Comparison of ENCODE assay signal across 19 cellular contexts in the genomic region with DNA sequence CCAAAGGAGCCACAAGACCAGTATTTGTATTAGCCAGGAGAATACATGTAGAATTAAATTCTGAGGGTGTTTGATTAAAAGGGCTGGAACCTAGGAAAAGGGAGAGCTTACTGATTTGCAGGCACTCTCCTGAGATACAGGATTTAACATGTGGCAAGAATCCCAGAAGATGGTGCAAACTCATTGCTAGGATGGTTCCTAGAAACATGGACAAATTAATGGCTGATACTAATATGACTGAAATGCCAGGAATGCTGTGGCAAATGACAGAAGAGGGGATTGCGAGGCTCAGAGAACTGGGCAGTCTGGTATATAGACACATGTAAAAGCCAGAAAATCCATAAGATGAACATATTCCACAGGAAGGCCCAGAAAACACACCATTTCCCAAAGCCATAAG.
A peak's percentile ranks its signal among the peaks of the same experiment; 100 is the strongest.
DNase-seq lines count a peak whose midpoint lies in the region; ATAC-seq, FAIRE-seq and TF ChIP-seq lines count a peak whose summit lies in the region.
"Had no signal": no experiment of that assay in that cellular context is flagged by ENCODE, and none has a peak within 500 bp of the region (broad histone marks: within the 10 kb centered on the region; RNA-seq: fewer than 3 reads in every experiment).

No MANE protein-coding gene starts in this region.

- H3K9me3 Mint-ChIP-seq in astrocyte (ENCODE audit: unreplicated experiment) (no peaks in the 10 kb centered on the region), nephron progenitor cell (no peaks in the 10 kb centered on the region)

- H3K36me3 Mint-ChIP-seq in astrocyte (ENCODE audit: low read depth, unreplicated experiment) (peaks cover 8% of the 10 kb centered on the region), nephron progenitor cell (ENCODE audit: low read depth) (no peaks in the 10 kb centered on the region)
- H3K36me3 Mint-ChIP-seq: CD4-positive, alpha-beta memory T cell had no signal

- H3K4me2 ChIP-seq in astrocyte (ENCODE audit: low read length) (no peak overlapping the region), OCI-LY7 (ENCODE audit: low read length) (no peak overlapping the region)
- H3K4me2 ChIP-seq: PC-9 had no signal

- H3K36me3 ChIP-seq in astrocyte (ENCODE audit: insufficient read depth, low read length), result no peaks in the 10 kb centered on the region
- H3K36me3 ChIP-seq in OCI-LY7 (ENCODE audit: insufficient read depth, low read length), result no peaks in the 10 kb centered on the region
- H3K36me3 ChIP-seq: HAP-1 had no signal

- no TSS peak for BruUV-seq in OCI-LY7 (replicated peaks; lab: Mats Ljungman, UMichigan)

- H3K4me3 Mint-ChIP-seq in astrocyte (ENCODE audit: unreplicated experiment), result no peak overlapping the region
- no peak overlapping the region for H3K4me3 Mint-ChIP-seq in nephron progenitor cell
- H3K4me3 Mint-ChIP-seq: B cell; CD4-positive, alpha-beta memory T cell had no signal

- TF ChIP-seq CTCF in AG04449 (IDR thresholded peaks at IDR 0.05; ENCODE audit: insufficient read depth, low read length, missing control alignments) (no peak), astrocyte (IDR thresholded peaks at IDR 0.05; ENCODE audit: insufficient read depth, low read depth, low read length) (no peak), foreskin fibroblast (IDR thresholded peaks at IDR 0.05; ENCODE audit: low read depth, low read length) (no peak), nephron progenitor cell (IDR thresholded peaks at IDR 0.05) (no peak), OCI-LY7 (conservative IDR thresholded peaks at IDR 0.05; ENCODE audit: low read length) (no peak)

- DNase-seq in AG04449 (ENCODE audit: low read depth, low spot score) (peak; percentile 50), GM03348 (ENCODE audit: low spot score) (peak; percentile 32), astrocyte (ENCODE audit: low read depth) (no peak), foreskin fibroblast (peak; percentile 50 to 57), nephron progenitor cell (no peak), NCI-H446 (lab: John Stamatoyannopoulos, UW) (no peak), OCI-LY7 (ENCODE audit: low spot score) (no peak)
- DNase-seq: 8988T; CD4-positive, alpha-beta memory T cell; DND-41; NCI-H1436 treated with DMSO at 0.1 percent for 48 hours; NCI-H2081 treated with DMSO at 0.1 percent for 48 hours; NCI-H226; NCI-H69; PC-9 had no signal

- H3K27ac Mint-ChIP-seq in astrocyte (ENCODE audit: unreplicated experiment), result peak overlapping the region; percentile 16
- H3K27ac Mint-ChIP-seq in nephron progenitor cell, result no peak overlapping the region
- H3K27ac Mint-ChIP-seq: B cell; CD4-positive, alpha-beta memory T cell had no signal

- no peaks in the 10 kb centered on the region for H3K27me3 Mint-ChIP-seq in astrocyte (ENCODE audit: low read depth, unreplicated experiment)
- H3K27me3 Mint-ChIP-seq in nephron progenitor cell (ENCODE audit: low read depth, poor library complexity), result no peaks in the 10 kb centered on the region

- H2AFZ ChIP-seq in astrocyte (ENCODE audit: low read depth, low read length) (no peak overlapping the region), OCI-LY7 (ENCODE audit: low read length) (no peak overlapping the region)
- H2AFZ ChIP-seq: PC-9 had no signal

- H3K27ac ChIP-seq in astrocyte (ENCODE audit: low read depth, low read length), result no peak overlapping the region
- no peak overlapping the region for H3K27ac ChIP-seq in OCI-LY7 (ENCODE audit: low read depth, low read length, poor library complexity, severe bottlenecking)
- H3K27ac ChIP-seq: PC-9 had no signal

- no peak for FAIRE-seq in astrocyte (lab: Jason Lieb, UNC)
- FAIRE-seq: D721Med had no signal

- no peaks in the 10 kb centered on the region for H3K9me2 ChIP-seq in OCI-LY7 (ENCODE audit: insufficient read depth, low read length)

- H3K27me3 ChIP-seq in astrocyte (ENCODE audit: insufficient read depth, low read length), result no peaks in the 10 kb centered on the region

- no peak for ATAC-seq in HG02571 (IDR thresholded peaks at IDR 0.05; ENCODE audit: unreplicated experiment)

- H3K4me3 ChIP-seq in AG04449 (ENCODE audit: low read depth, low read length) (no peak overlapping the region), astrocyte (ENCODE audit: insufficient read depth, low read depth, low read length) (no peak overlapping the region), foreskin fibroblast (ENCODE audit: low read depth in 1 of 2, low read length in 2 of 2) (no peak overlapping the region), OCI-LY7 (ENCODE audit: low read depth, low read length, poor library complexity, severe bottlenecking) (no peak overlapping the region)
- H3K4me3 ChIP-seq: HAP-1, PC-9 had no signal

- peaks cover 27% of the 10 kb centered on the region for H3K4me1 Mint-ChIP-seq in astrocyte (ENCODE audit: low read depth, unreplicated experiment)
- peaks cover 5% of the 10 kb centered on the region for H3K4me1 Mint-ChIP-seq in nephron progenitor cell
- H3K4me1 Mint-ChIP-seq: B cell had no signal

- POLR2A ChIA-PET in AG04449 (lab: Yijun Ruan, JAX) (no interaction called here), OCI-LY7 (lab: Charles Lee) (no interaction called here)

- no peak overlapping the region for H3K9ac ChIP-seq in astrocyte (ENCODE audit: low read length)

- H3K9me3 ChIP-seq in astrocyte (ENCODE audit: insufficient read depth, low read depth, low read length) (no peaks in the 10 kb centered on the region), OCI-LY7 (ENCODE audit: low read length) (no peaks in the 10 kb centered on the region)
- H3K9me3 ChIP-seq: HAP-1 had no signal

- intact Hi-C loops in OCI-LY7 (cut with micrococcal nuclease; ENCODE audit: unreplicated experiment), result no loop called here

- CTCF ChIA-PET in AG04449 (lab: Yijun Ruan, JAX), result no interaction called here
- CTCF ChIA-PET in OCI-LY7 (lab: Charles Lee; ENCODE audit: unreplicated experiment), result no interaction called here

- H4K20me1 ChIP-seq in astrocyte (ENCODE audit: insufficient read depth, low read length), result no peaks in the 10 kb centered on the region
- no peaks in the 10 kb centered on the region for H4K20me1 ChIP-seq in OCI-LY7 (ENCODE audit: insufficient read depth, low read length)

- H3K79me2 ChIP-seq in astrocyte (ENCODE audit: insufficient read depth, low read length) (no peaks in the 10 kb centered on the region), OCI-LY7 (ENCODE audit: insufficient read depth, low read depth, low read length) (no peaks in the 10 kb centered on the region)

- H3K4me1 ChIP-seq in astrocyte (ENCODE audit: insufficient read depth, low read length) (peaks cover 6% of the 10 kb centered on the region), OCI-LY7 (ENCODE audit: insufficient read depth, low read length, poor library complexity, severe bottlenecking) (no peaks in the 10 kb centered on the region)
- H3K4me1 ChIP-seq: HAP-1 had no signal

Comparison
In these comparisons a context has a peak if more than half of its experiments do, and no peak if none do; other contexts are left out.
1. DNase-seq: peak in AG04449 (single experiment), GM03348 (single experiment) and foreskin fibroblast (2 of 2); none in astrocyte (single experiment), nephron progenitor cell (single experiment), NCI-H446 (0 of 2) and OCI-LY7 (single experiment).